In the genomic region with DNA sequence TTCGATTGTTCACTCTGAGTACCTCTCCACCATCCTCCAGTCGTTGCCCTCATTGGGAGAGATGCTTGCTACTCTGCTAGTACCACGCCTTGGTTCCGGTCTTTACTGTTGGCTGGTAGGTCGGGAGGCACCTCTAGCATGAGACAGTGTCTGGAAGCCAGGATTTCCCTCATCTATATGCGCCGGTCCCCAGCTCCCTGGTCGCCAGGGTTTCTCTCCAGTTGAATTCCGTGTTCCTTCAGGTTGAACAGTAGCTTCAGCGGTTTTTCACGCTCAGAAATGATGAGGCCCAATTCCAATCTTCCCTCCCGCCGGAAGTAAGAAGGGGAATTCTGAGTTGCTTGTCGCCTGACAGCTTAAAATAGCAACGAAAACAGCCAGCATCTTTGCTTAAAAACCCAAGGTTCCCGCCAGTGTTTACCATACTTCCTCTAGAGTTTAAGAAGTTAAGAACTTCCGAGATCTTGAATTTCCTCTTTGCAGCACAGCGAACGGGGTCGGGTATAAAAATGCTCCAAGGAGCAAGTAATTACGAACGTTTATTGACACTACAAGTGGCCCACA, we compare ENCODE assay signal across 8 cellular contexts.
DNase-seq lines count a peak whose midpoint lies in the region; ATAC-seq and TF ChIP-seq lines count a peak whose summit lies in the region.

No MANE protein-coding gene starts in this region.

- peak overlapping the region; percentile 99 for H3K9ac ChIP-seq in Loucy (ENCODE audit: low read depth, low read length, poor library complexity, severe bottlenecking)
- H3K9ac ChIP-seq in iPS-18a (ENCODE audit: low read length): no peak overlapping the region

- H3K27ac ChIP-seq in iPS-18a (ENCODE audit: low read length): no peak overlapping the region

- H3K4me1 ChIP-seq in Loucy (ENCODE audit: insufficient read depth, low read length, poor library complexity, severe bottlenecking) (peaks cover 17% of the 10 kb centered on the region), iPS-18a (ENCODE audit: control insufficient read depth, low read depth, low read length) (peaks cover 27% of the 10 kb centered on the region)

- peaks cover 7% of the 10 kb centered on the region for H3F3A ChIP-seq in Loucy (ENCODE audit: low read depth)

- H2AFZ ChIP-seq in Loucy (ENCODE audit: low read length): peak overlapping the region; percentile 68

- H3K9me2 ChIP-seq in Loucy (replicated peaks; ENCODE audit: low read depth, low read length): no peaks in the 10 kb centered on the region

- DNase-seq in ELR (ENCODE audit: low read depth): peak; percentile 28
- DNase-seq in activated T-cell treated with anti-CD3 and anti-CD28 coated beads, Interleukin-2, amount 50 U/mL, for 48 hours: peak; percentile 66 to 70
- DNase-seq in stimulated activated CD4-positive, alpha-beta T cell treated with anti-CD3 and anti-CD28 coated beads, TNF-alpha, amount 100 ng/mL, for 24 hours (ENCODE audit: low read depth in 3 of 3): peak; percentile 27 to 38 (median 33)
- no peak for DNase-seq in kidney glomerular epithelial cell (lab: John Stamatoyannopoulos, UW)
- no peak for DNase-seq in NCI-H748 (lab: John Stamatoyannopoulos, UW; ENCODE audit: unreplicated experiment)

- H3K36me3 ChIP-seq in Loucy (ENCODE audit: insufficient read depth, low read length): no peaks in the 10 kb centered on the region
- no peaks in the 10 kb centered on the region for H3K36me3 ChIP-seq in iPS-18a (ENCODE audit: control insufficient read depth, low read depth, low read length)

- no peaks in the 10 kb centered on the region for H4K20me1 ChIP-seq in Loucy (ENCODE audit: insufficient read depth, low read length, poor library complexity, severe bottlenecking)

- ATAC-seq in GM21619 (IDR thresholded peaks at IDR 0.05; ENCODE audit: unreplicated experiment): peak; percentile 21

- TF ChIP-seq CTCF in Loucy (conservative IDR thresholded peaks at IDR 0.05; ENCODE audit: low read length): no peak

- no peaks in the 10 kb centered on the region for H3K9me3 ChIP-seq in Loucy (ENCODE audit: insufficient read depth, low read depth, low read length)
- H3K9me3 ChIP-seq in iPS-18a (ENCODE audit: control insufficient read depth, low read depth, low read length): no peaks in the 10 kb centered on the region

- H3K79me2 ChIP-seq in Loucy (ENCODE audit: insufficient read depth, low read length): peaks cover 32% of the 10 kb centered on the region

- no peaks in the 10 kb centered on the region for H3K27me3 ChIP-seq in Loucy (ENCODE audit: insufficient read depth, low read length, poor library complexity, severe bottlenecking)
- H3K27me3 ChIP-seq in iPS-18a (ENCODE audit: control insufficient read depth, insufficient read depth, low read length): peaks cover 70% of the 10 kb centered on the region

- H3K4me2 ChIP-seq in Loucy (ENCODE audit: low read depth, low read length, poor library complexity, severe bottlenecking): peak overlapping the region; percentile 79

- H3K4me3 ChIP-seq in Loucy (ENCODE audit: low read length, poor library complexity, severe bottlenecking) (peak overlapping the region; percentile 79), iPS-18a (ENCODE audit: low read length) (peak overlapping the region; percentile 87)

Comparison
In these comparisons a context has a peak if more than half of its experiments do, and no peak if none do; other contexts are left out.
1. DNase-seq: peak in ELR (single experiment), activated T-cell treated with anti-CD3 and anti-CD28 coated beads, Interleukin-2, amount 50 U/mL, for 48 hours (2 of 2) and stimulated activated CD4-positive, alpha-beta T cell treated with anti-CD3 and anti-CD28 coated beads, TNF-alpha, amount 100 ng/mL, for 24 hours (3 of 3); none in kidney glomerular epithelial cell (single experiment) and NCI-H748 (single experiment).